In genomic region chr16:11848842-11849241, GRCh38 we compare ENCODE assay signal across 14 cellular contexts. TPM values are rescaled to one million over a fixed set of nuclear protein-coding genes. Genes with fewer than 3 reads are reported as not detected.
DNase-seq lines count a peak whose midpoint lies in the region; ATAC-seq and TF ChIP-seq lines count a peak whose summit lies in the region.
"Had no signal": no experiment of that assay in that cellular context is flagged by ENCODE, and none has a peak within 500 bp of the region (broad histone marks: within the 10 kb centered on the region; RNA-seq: fewer than 3 reads in every experiment).

No MANE protein-coding gene starts in this region.

- no peak for TF ChIP-seq CTCF in PC-3 (conservative IDR thresholded peaks at IDR 0.05; ENCODE audit: low read depth, low read length)
- no peak for TF ChIP-seq CTCF in cardiac fibroblast (IDR thresholded peaks at IDR 0.05; ENCODE audit: low read depth, low read length)

- peaks cover 56% of the 10 kb centered on the region for H3K4me1 Mint-ChIP-seq in activated T-cell treated with anti-CD3 and anti-CD28 coated beads, Interleukin-2, amount 50 U/mL, for 24 hours (ENCODE audit: low read depth)

- peak overlapping the region; percentile 99; the same call in 1 of the 2 replicates for H3K4me2 ChIP-seq in PC-3 (ENCODE audit: low read length)

- H3K4me3 ChIP-seq in PC-3 (ENCODE audit: low read length) (peak overlapping the region; percentile 95; the same call in 1 of the 2 replicates), cardiac fibroblast (replicated peaks in 1 of 2; ENCODE audit: low read depth in 2 of 2, low read length in 2 of 2) (no peak overlapping the region), skeletal muscle cell (ENCODE audit: low read depth, low read length) (no peak overlapping the region)
- H3K4me3 ChIP-seq: esophagus muscularis mucosa had no signal

- POLR2A ChIA-PET in PC-3 (lab: Charles Lee; ENCODE audit: unreplicated experiment): no interaction called here

- no peak for ATAC-seq in PC-3

- H3K27me3 ChIP-seq in PC-3 (ENCODE audit: low read length): no peaks in the 10 kb centered on the region
- H3K27me3 ChIP-seq: esophagus muscularis mucosa had no signal

- H3K36me3 Mint-ChIP-seq in activated T-cell treated with anti-CD3 and anti-CD28 coated beads, Interleukin-2, amount 50 U/mL, for 24 hours (ENCODE audit: low read depth): peaks cover 84% of the 10 kb centered on the region

- BruUV-seq in PC-3 (replicated peaks; lab: Mats Ljungman, UMichigan): no TSS peak

- H3K9ac ChIP-seq in PC-3 (ENCODE audit: low read length): no peak overlapping the region

- no peaks in the 10 kb centered on the region for H3K9me3 Mint-ChIP-seq in activated T-cell treated with anti-CD3 and anti-CD28 coated beads, Interleukin-2, amount 50 U/mL, for 24 hours

- no peaks in the 10 kb centered on the region for H3F3A ChIP-seq in PC-3 (ENCODE audit: low read length, unreplicated experiment)

- H3K9me2 ChIP-seq in PC-3 (replicated peaks; ENCODE audit: low read length): no peaks in the 10 kb centered on the region

- peak overlapping the region; percentile 76 for H3K4me3 Mint-ChIP-seq in activated T-cell treated with anti-CD3 and anti-CD28 coated beads, Interleukin-2, amount 50 U/mL, for 24 hours

- intact Hi-C loops in PC-3 (cut with micrococcal nuclease): no loop called here

- peaks cover 38% of the 10 kb centered on the region for H4K20me1 ChIP-seq in PC-3 (ENCODE audit: low read length)

- CTCF ChIA-PET in PC-3 (lab: Charles Lee): no interaction called here

- H3K27ac ChIP-seq in PC-3 (ENCODE audit: low read length): no peak overlapping the region
- H3K27ac ChIP-seq: esophagus muscularis mucosa had no signal

- H3K36me3 ChIP-seq in PC-3 (ENCODE audit: low read depth, low read length): peaks cover 51% of the 10 kb centered on the region

- peaks cover 11% of the 10 kb centered on the region; the same call in 1 of the 2 replicates for H3K4me1 ChIP-seq in PC-3 (ENCODE audit: insufficient read depth, low read length)

- no peaks in the 10 kb centered on the region for H3K27me3 Mint-ChIP-seq in activated T-cell treated with anti-CD3 and anti-CD28 coated beads, Interleukin-2, amount 50 U/mL, for 24 hours

- no peaks in the 10 kb centered on the region for H3K9me3 ChIP-seq in PC-3 (ENCODE audit: low read length)
- H3K9me3 ChIP-seq: esophagus muscularis mucosa had no signal

- H2AFZ ChIP-seq in PC-3 (ENCODE audit: low read length): no peak overlapping the region

- no peak for DNase-seq in activated T-cell treated with anti-CD3 and anti-CD28 coated beads, Interleukin-2, amount 50 U/mL, for 24 hours
- no peak for DNase-seq in activated T-cell treated with anti-CD3 and anti-CD28 coated beads for 4 hours
- DNase-seq in PC-3: no peak
- peak; percentile 31 to 59 for DNase-seq in cardiac fibroblast (ENCODE audit: low read depth in 2 of 2)
- DNase-seq in skeletal muscle cell (ENCODE audit: low read depth): peak; percentile 23
- DNase-seq in central memory CD4-positive, alpha-beta T cell: no peak
- no peak for DNase-seq in hippocampal formation (lab: John Stamatoyannopoulos, UW)
- no peak for DNase-seq in cerebellar cortex (ENCODE audit: low spot score)
- DNase-seq: activated CD4-positive, CD25-positive, alpha-beta regulatory T cell; Karpas-422; kidney glomerular epithelial cell; NCI-H2171 treated with DMSO at 0.1 percent for 48 hours; nucleus accumbens had no signal

- peak overlapping the region; percentile 87 for H3K27ac Mint-ChIP-seq in activated T-cell treated with anti-CD3 and anti-CD28 coated beads, Interleukin-2, amount 50 U/mL, for 24 hours

- peaks cover 88% of the 10 kb centered on the region for H3K79me2 ChIP-seq in PC-3 (ENCODE audit: low read length)

RNA-seq across cellular contexts. Expression of gene RSL1D1, which starts 2.5 kb away (rescaled TPM):
- 75.9 and 105 TPM in 2 replicates for total RNA-seq in PC-3 (2014; rRNA removed)

RNA-seq across cellular contexts. Expression of gene ZC3H7A, which starts 51.8 kb away (rescaled TPM):
- 21.2 and 26.4 TPM in 2 replicates for total RNA-seq in PC-3 (2014; rRNA removed)

Comparison
In these comparisons a context has a peak if more than half of its experiments do, and no peak if none do; other contexts are left out.
1. DNase-seq: peak in cardiac fibroblast (2 of 2) and skeletal muscle cell (single experiment); none in activated T-cell treated with anti-CD3 and anti-CD28 coated beads, Interleukin-2, amount 50 U/mL, for 24 hours (single experiment), activated T-cell treated with anti-CD3 and anti-CD28 coated beads for 4 hours (single experiment), PC-3 (single experiment), central memory CD4-positive, alpha-beta T cell (single experiment), hippocampal formation (0 of 2) and cerebellar cortex (single experiment).